ENCODE assay signal across 12 cellular contexts in the genomic region with DNA sequence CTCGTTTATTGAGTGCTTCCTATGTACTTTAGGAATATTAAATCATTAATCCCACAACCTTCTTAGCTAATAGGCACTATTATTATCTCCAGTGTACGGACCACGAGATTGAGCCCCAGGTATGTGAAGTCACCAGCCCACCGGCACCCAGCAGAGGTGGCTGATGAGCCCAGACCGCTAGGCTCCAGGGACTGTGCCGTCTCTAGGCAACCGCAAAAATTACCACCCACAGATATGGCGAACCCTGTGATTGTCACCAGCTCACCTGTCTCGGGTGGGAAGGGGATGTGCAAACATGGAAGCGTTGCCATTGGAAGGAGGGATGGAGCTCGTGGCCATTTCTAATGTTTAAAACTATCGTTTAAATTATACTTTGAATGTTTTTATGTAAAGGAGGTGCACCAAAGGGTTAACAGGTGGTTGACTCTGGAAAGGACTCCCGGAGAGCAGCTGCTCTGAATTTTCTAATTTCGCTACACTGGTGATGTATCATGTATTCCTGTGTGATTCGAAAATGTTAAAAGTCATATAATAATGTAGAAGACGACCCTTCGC. TPM values are rescaled to one million over a fixed set of nuclear protein-coding genes. Genes with fewer than 3 reads are reported as not detected.
A peak's percentile ranks its signal among the peaks of the same experiment; 100 is the strongest.
DNase-seq lines count a peak whose midpoint lies in the region; ATAC-seq and TF ChIP-seq lines count a peak whose summit lies in the region.
"Had no signal": no experiment of that assay in that cellular context is flagged by ENCODE, and none has a peak within 500 bp of the region (broad histone marks: within the 10 kb centered on the region; RNA-seq: fewer than 3 reads in every experiment).

No MANE protein-coding gene starts in this region.

- no peak for TF ChIP-seq CTCF in nephron (IDR thresholded peaks at IDR 0.05; ENCODE audit: unreplicated experiment in 3 of 3)

- H3K4me3 ChIP-seq in CD4-positive, CD25-positive, alpha-beta regulatory T cell (ENCODE audit: low read depth, low read length): peak overlapping the region; percentile 44
- H3K4me3 ChIP-seq: SJSA1 had no signal

- peaks cover 0 to 7% (median 4%) of the 10 kb centered on the region in 4 donors for H3K4me1 Mint-ChIP-seq in CD4-positive, CD25-positive, alpha-beta regulatory T cell
- H3K4me1 Mint-ChIP-seq in nephron: peaks cover 5% of the 10 kb centered on the region

- peaks cover 49% of the 10 kb centered on the region for H3K27me3 Mint-ChIP-seq in CD4-positive, CD25-positive, alpha-beta regulatory T cell
- H3K27me3 Mint-ChIP-seq in nephron (ENCODE audit: low read depth): peaks cover 83% of the 10 kb centered on the region

- H3K36me3 ChIP-seq in CD4-positive, CD25-positive, alpha-beta regulatory T cell (ENCODE audit: control insufficient read depth, insufficient read depth, low read length): no peaks in the 10 kb centered on the region
- H3K36me3 ChIP-seq: SJSA1 had no signal

- peak overlapping the region in 1 of 4 donors; percentile 19 for H3K4me3 Mint-ChIP-seq in CD4-positive, CD25-positive, alpha-beta regulatory T cell
- peak overlapping the region; percentile 71 to 79 (median 78) for H3K4me3 Mint-ChIP-seq in nephron
- H3K4me3 Mint-ChIP-seq: CD4-positive, alpha-beta T cell had no signal

- no peak for ATAC-seq in CD4-positive, CD25-positive, alpha-beta regulatory T cell (ENCODE audit: low read depth in 2 of 2)
- ATAC-seq in HG03354 (IDR thresholded peaks at IDR 0.05; ENCODE audit: poor library complexity, severe bottlenecking, unreplicated experiment): no peak

- no peak for DNase-seq in CD4-positive, CD25-positive, alpha-beta regulatory T cell
- DNase-seq in NCI-H1092 (lab: John Stamatoyannopoulos, UW): peak; percentile 52
- DNase-seq in hippocampal formation (lab: John Stamatoyannopoulos, UW): no peak
- DNase-seq in activated CD4-positive, CD25-positive, alpha-beta regulatory T cell (lab: John Stamatoyannopoulos, UW): no peak
- DNase-seq in activated naive CD4-positive, alpha-beta T cell (lab: John Stamatoyannopoulos, UW): no peak
- DNase-seq: CD4-positive, alpha-beta T cell had no signal

- no peaks in the 10 kb centered on the region for H3K36me3 Mint-ChIP-seq in CD4-positive, CD25-positive, alpha-beta regulatory T cell
- H3K36me3 Mint-ChIP-seq in nephron (ENCODE audit: low read depth): no peaks in the 10 kb centered on the region

- H3K9me3 Mint-ChIP-seq in CD4-positive, CD25-positive, alpha-beta regulatory T cell: peaks cover 0 to 10% (median 3%) of the 10 kb centered on the region in 7 donors
- H3K9me3 Mint-ChIP-seq in nephron: peaks cover 7% of the 10 kb centered on the region
- H3K9me3 Mint-ChIP-seq: CD4-positive, alpha-beta T cell had no signal

- H3K9me3 ChIP-seq in CD4-positive, CD25-positive, alpha-beta regulatory T cell (ENCODE audit: control insufficient read depth in 2 of 2, low read length in 2 of 2): peaks cover 3 to 6% of the 10 kb centered on the region in 2 experiments
- H3K9me3 ChIP-seq: SJSA1 had no signal

- no peak overlapping the region for H3K27ac Mint-ChIP-seq in CD4-positive, CD25-positive, alpha-beta regulatory T cell
- H3K27ac Mint-ChIP-seq in nephron: no peak overlapping the region
- H3K27ac Mint-ChIP-seq: CD4-positive, alpha-beta T cell had no signal

- H3K4me1 ChIP-seq in CD4-positive, CD25-positive, alpha-beta regulatory T cell (ENCODE audit: control insufficient read depth, insufficient read depth, low read length, poor library complexity, severe bottlenecking): peaks cover 4% of the 10 kb centered on the region
- H3K4me1 ChIP-seq: SJSA1 had no signal

- H3K27ac ChIP-seq in CD4-positive, CD25-positive, alpha-beta regulatory T cell (ENCODE audit: insufficient read depth, low read length, poor library complexity, severe bottlenecking): no peak overlapping the region
- H3K27ac ChIP-seq in cingulate gyrus (ENCODE audit: low read depth, low read length): peak overlapping the region; percentile 44
- H3K27ac ChIP-seq: SJSA1 had no signal

- H3K27me3 ChIP-seq in CD4-positive, CD25-positive, alpha-beta regulatory T cell (ENCODE audit: control insufficient read depth, insufficient read depth, low read length): peaks cover 35% of the 10 kb centered on the region
- H3K27me3 ChIP-seq: SJSA1 had no signal

RNA-seq across cellular contexts. Expression of gene JAKMIP1, which starts 21.0 kb away (rescaled TPM):
- 39.7 TPM for total RNA-seq in CD4-positive, CD25-positive, alpha-beta regulatory T cell
- polyA plus RNA-seq in CD4-positive, CD25-positive, alpha-beta regulatory T cell: 10 to 100 TPM; 18.7 to 33.7 (median 26.3) TPM
- total RNA-seq: fibroblast of lung, lung microvascular endothelial cell, SJSA1 had no signal
- polyA plus RNA-seq: fibroblast of lung had no signal

RNA-seq across cellular contexts. Expression of gene WFS1, which starts 48.3 kb away (rescaled TPM):
- 3.8 TPM for total RNA-seq in CD4-positive, CD25-positive, alpha-beta regulatory T cell
- 1 to 10 TPM; 2.5 to 4.2 (median 3.4) TPM for polyA plus RNA-seq in CD4-positive, CD25-positive, alpha-beta regulatory T cell
